8 cellular contexts compared by ENCODE assay signal in genomic region chr2:111883661-111884591, GRCh38. TPM values are rescaled to one million over a fixed set of nuclear protein-coding genes. Genes with fewer than 3 reads are reported as not detected.
DNase-seq lines count a peak whose midpoint lies in the region; ATAC-seq and TF ChIP-seq lines count a peak whose summit lies in the region.

ANAPC1 (minus strand) TSS chr2:111884193; CDS start chr2:111880825, 3,368 bp downstream.

- H2AFZ ChIP-seq in OCI-LY3 (ENCODE audit: low read depth, low read length) = peak within 1 kb of the TSS; percentile 93

- peaks cover 4% of the 10 kb centered on the region for H3K4me1 ChIP-seq in OCI-LY3 (ENCODE audit: low read length)
- peaks cover 11% of the 10 kb centered on the region for H3K4me1 ChIP-seq in mononuclear cell (ENCODE audit: insufficient read depth, low read length)

- H3K4me1 Mint-ChIP-seq in Calu3 (ENCODE audit: low read depth, unreplicated experiment) = no peaks in the 10 kb centered on the region

- DNase-seq in Calu3 (peak; percentile 91), HT1080 (ENCODE audit: low read depth) (peak; percentile 81), epidermal melanocyte (ENCODE audit: insufficient read length, low spot score) (peak; percentile 67)
- DNase-seq in activated CD8-positive, alpha-beta memory T cell treated with anti-CD3 and anti-CD28 coated beads, Interleukin-2, amount 50 U/mL, for 4 hours = peak; percentile 87
- DNase-seq in stimulated activated CD8-positive, alpha-beta memory T cell treated with anti-CD3 and anti-CD28 coated beads, Interleukin-2, amount 100 ng/mL, for 48 hours (ENCODE audit: low read depth in 2 of 2) = peak; percentile 81 to 88

- no peaks in the 10 kb centered on the region for H3K9me3 Mint-ChIP-seq in Calu3 (ENCODE audit: low read depth, unreplicated experiment)

- peak within 1 kb of the TSS; percentile 93 for H3K27ac Mint-ChIP-seq in Calu3 (ENCODE audit: unreplicated experiment)

- peak within 1 kb of the TSS; percentile 64 for H3K4me2 ChIP-seq in OCI-LY3 (ENCODE audit: low read length)

- H3K9ac ChIP-seq in OCI-LY3 (ENCODE audit: low read length) = peak within 1 kb of the TSS; percentile 79

- H3K27me3 Mint-ChIP-seq in Calu3 (ENCODE audit: unreplicated experiment) = no peaks in the 10 kb centered on the region

- H3K9me3 ChIP-seq in OCI-LY3 (ENCODE audit: insufficient read depth, low read length) = no peaks in the 10 kb centered on the region
- H3K9me3 ChIP-seq in mononuclear cell (ENCODE audit: low read depth, low read length) = no peaks in the 10 kb centered on the region

- peaks cover 31% of the 10 kb centered on the region for H3K36me3 Mint-ChIP-seq in Calu3 (ENCODE audit: insufficient read depth, unreplicated experiment)

- peak within 1 kb of the TSS; percentile 93 for H3K4me3 Mint-ChIP-seq in Calu3 (ENCODE audit: low read depth, unreplicated experiment)

- TF ChIP-seq CTCF in Calu3 (IDR thresholded peaks at IDR 0.05; ENCODE audit: unreplicated experiment) = no peak
- TF ChIP-seq CTCF in OCI-LY3 (IDR thresholded peaks at IDR 0.05; ENCODE audit: low read depth, low read length) = no peak

- CTCF ChIA-PET in Calu3 (lab: Charles Lee) = interaction anchor here (0.6 kb wide), 1 partner anchor 246 kb away, joined by 4 read pairs; no protein-coding TSS in a partner anchor

- ATAC-seq in GM21367 (IDR thresholded peaks at IDR 0.05; ENCODE audit: unreplicated experiment) = peak; percentile 79

- intact Hi-C loops in Calu3 (cut with micrococcal nuclease; ENCODE audit: unreplicated experiment) = loop anchor here (10.0 kb wide), 1 partner anchor 701 kb away; the partner anchor contains the start of gene CHCHD5

- H3K27me3 ChIP-seq in OCI-LY3 (ENCODE audit: low read depth, low read length) (no peaks in the 10 kb centered on the region), mononuclear cell (ENCODE audit: insufficient read depth, low read length) (no peaks in the 10 kb centered on the region)

- no peaks in the 10 kb centered on the region for H4K20me1 ChIP-seq in OCI-LY3 (ENCODE audit: insufficient read depth, low read length)

- H3K79me2 ChIP-seq in OCI-LY3 (ENCODE audit: low read length) = peaks cover 37% of the 10 kb centered on the region

- H3K4me3 ChIP-seq in OCI-LY3 (ENCODE audit: low read length) = peak within 1 kb of the TSS; percentile 82
- peak within 1 kb of the TSS; percentile 72 for H3K4me3 ChIP-seq in mononuclear cell (ENCODE audit: low read length)

- no peaks in the 10 kb centered on the region for H3K36me3 ChIP-seq in OCI-LY3 (replicated peaks; ENCODE audit: low read depth, low read length)

- H3K27ac ChIP-seq in OCI-LY3 (ENCODE audit: low read length) = peak within 1 kb of the TSS; percentile 98

- TSS peak; percentile 96 for BruUV-seq in Calu3 (replicated peaks; lab: Mats Ljungman, UMichigan)

RNA-seq across cellular contexts. Expression of gene ANAPC1, which starts in this region (rescaled TPM):
- total RNA-seq in Calu3 (2022) (64.5 and 67.5 TPM in 2 replicates), mononuclear cell (53.3 TPM)
- total RNA-seq in HT1080 (2014; rRNA removed; shearing (Covaris generic)) = 78.4 and 108 TPM in 2 replicates
- polyA plus RNA-seq in HT1080 (2015; cell fraction: cytosol; rRNA removed) = 22.8 and 27.2 TPM in 2 replicates
- polyA plus RNA-seq in HT1080 (2015; cell fraction: nucleus; rRNA removed) = 59.1 and 64.7 TPM in 2 replicates

Comparison
In these comparisons a context has a peak if more than half of its experiments do, and no peak if none do; other contexts are left out.
1. Peak in every context shown above with its lines: DNase-seq, ATAC-seq, H3K4me3 ChIP-seq and H3K27ac ChIP-seq.